Comparison of ENCODE assay signal across 13 cellular contexts in genomic region chr3:139110072-139110830, GRCh38.
A peak's percentile ranks its signal among the peaks of the same experiment; 100 is the strongest.
DNase-seq lines count a peak whose midpoint lies in the region; ATAC-seq and TF ChIP-seq lines count a peak whose summit lies in the region.
"Had no signal": no experiment of that assay in that cellular context is flagged by ENCODE, and none has a peak within 500 bp of the region (broad histone marks: within the 10 kb centered on the region; RNA-seq: fewer than 3 reads in every experiment).

No MANE protein-coding gene starts in this region.

- TF ChIP-seq POLR2A in heart left ventricle (IDR thresholded peaks at IDR 0.05) = no peak

- H3K4me1 Mint-ChIP-seq in MCF 10A (ENCODE audit: insufficient read depth, unreplicated experiment) = peaks cover 7% of the 10 kb centered on the region

- no peaks in the 10 kb centered on the region for H3K27me3 Mint-ChIP-seq in MCF 10A (ENCODE audit: insufficient read depth, unreplicated experiment)

- POLR2A ChIA-PET in MCF 10A (lab: Yijun Ruan, JAX) = no interaction called here

- no peaks in the 10 kb centered on the region for H3K36me3 Mint-ChIP-seq in MCF 10A (ENCODE audit: insufficient read depth, unreplicated experiment)

- TF ChIP-seq CTCF in MCF 10A (IDR thresholded peaks at IDR 0.05; ENCODE audit: unreplicated experiment) (no peak), mammary epithelial cell (conservative IDR thresholded peaks at IDR 0.05 in 1 of 2, IDR thresholded peaks at IDR 0.05 in 1 of 2; ENCODE audit: extremely low read depth in 1 of 2, insufficient read depth in 1 of 2, low read depth in 1 of 2, low read length in 2 of 2) (no peak), heart left ventricle (IDR thresholded peaks at IDR 0.05) (no peak)

- no peaks in the 10 kb centered on the region for H3K79me2 ChIP-seq in mammary epithelial cell (ENCODE audit: insufficient read depth, low read length)
- H3K79me2 ChIP-seq: parathyroid adenoma had no signal

- no peak overlapping the region for H3K27ac Mint-ChIP-seq in MCF 10A (ENCODE audit: low read depth, unreplicated experiment)
- H3K27ac Mint-ChIP-seq: activated CD4-positive, alpha-beta T cell treated with anti-CD3 and anti-CD28 coated beads for 36 hours had no signal

- H3K27ac ChIP-seq in mammary epithelial cell (ENCODE audit: insufficient read depth, low read depth, low read length) (no peak overlapping the region), heart left ventricle (no peak overlapping the region)
- H3K27ac ChIP-seq: parathyroid adenoma, tibial artery had no signal

- H3K4me2 ChIP-seq in mammary epithelial cell (ENCODE audit: insufficient read depth, low read depth, low read length) = no peak overlapping the region

- H3K4me1 ChIP-seq in mammary epithelial cell (ENCODE audit: insufficient read depth, low read length) (no peaks in the 10 kb centered on the region), heart left ventricle (no peaks in the 10 kb centered on the region)
- H3K4me1 ChIP-seq: parathyroid adenoma had no signal

- H3K36me3 ChIP-seq in mammary epithelial cell (ENCODE audit: insufficient read depth, low read length) (no peaks in the 10 kb centered on the region), heart left ventricle (no peaks in the 10 kb centered on the region)
- H3K36me3 ChIP-seq: tibial artery had no signal

- H3K9me3 ChIP-seq in mammary epithelial cell (replicated peaks; ENCODE audit: insufficient read depth, low read length) = no peaks in the 10 kb centered on the region
- no peaks in the 10 kb centered on the region for H3K9me3 ChIP-seq in heart left ventricle
- H3K9me3 ChIP-seq: tibial artery had no signal

- H3K4me3 Mint-ChIP-seq in MCF 10A (ENCODE audit: unreplicated experiment) = no peak overlapping the region
- H3K4me3 Mint-ChIP-seq: activated CD4-positive, alpha-beta T cell treated with anti-CD3 and anti-CD28 coated beads for 36 hours had no signal

- H3K4me3 ChIP-seq in mammary epithelial cell (replicated peaks in 1 of 3; ENCODE audit: insufficient read depth in 1 of 3, low read depth in 2 of 3, low read length in 3 of 3) (no peak overlapping the region), heart left ventricle (no peak overlapping the region)
- H3K4me3 ChIP-seq: tibial artery had no signal

- H2AFZ ChIP-seq in mammary epithelial cell (ENCODE audit: low read depth, low read length) = no peak overlapping the region
- H2AFZ ChIP-seq: parathyroid adenoma had no signal

- DNase-seq in MCF 10A (ENCODE audit: unreplicated experiment) (peak; percentile 27), mammary epithelial cell (no peak), NCI-H1105 treated with DMSO at 0.1 percent for 48 hours (lab: John Stamatoyannopoulos, UW) (peak; percentile 62), heart left ventricle (peak in 4 of 5 donors; percentile 25 to 65 (median 48)), NCI-H2081 treated with DMSO at 0.1 percent for 48 hours (lab: John Stamatoyannopoulos, UW) (no peak), NCI-H510A treated with DMSO at 0.1 percent for 48 hours (lab: John Stamatoyannopoulos, UW) (no peak)
- DNase-seq: activated CD4-positive, alpha-beta T cell treated with anti-CD3 and anti-CD28 coated beads for 36 hours; effector CD4-positive, alpha-beta T cell; NCI-H2171 treated with DMSO at 0.1 percent for 48 hours; tibial artery had no signal

- ATAC-seq in heart left ventricle (peak in 3 of 4 donors; percentile 47 to 74 (median 70)), HG03095 (IDR thresholded peaks at IDR 0.05; ENCODE audit: unreplicated experiment) (no peak), HG02678 (IDR thresholded peaks at IDR 0.05; ENCODE audit: unreplicated experiment) (no peak)
- ATAC-seq: activated CD4-positive, alpha-beta T cell treated with anti-CD3 and anti-CD28 coated beads for 36 hours had no signal

- in situ Hi-C loops in mammary epithelial cell (cut with MboI; ENCODE audit: low sequenced_read_pairs in 2 of 2) = loop anchor here in 1 of 2 donors (25.0 kb wide), 1 partner anchor 202 kb away; no protein-coding TSS in a partner anchor

- WGBS in mammary epithelial cell (ENCODE audit: low coverage, missing lambda C conversion rate) = 11% methylated on average over 4 of the region's 10 CpGs
- 61 to 71% (median 65%) methylated on average over 10 of the region's 10 CpGs for WGBS in heart left ventricle, 4 donors

- intact Hi-C loops in MCF 10A (cut with micrococcal nuclease) (loop anchor here (5.0 kb wide), 2 partner anchors 92 to 173 kb away; no protein-coding TSS in a partner anchor), mammary epithelial cell (cut with micrococcal nuclease) (loop anchor here (5.0 kb wide), 2 partner anchors 172 to 173 kb away; no protein-coding TSS in a partner anchor), heart left ventricle (cut with DNase I) (loop anchor here in 5 of 10 donors (2.0 to 10.0 kb wide), 3 partner anchors 95 to 219 kb away; no protein-coding TSS in a partner anchor)

- dilution Hi-C loops in mammary epithelial cell (cut with HindIII; ENCODE audit: low sequenced_read_pairs) = loop anchor here (5.0 kb wide), 2 partner anchors 112 to 232 kb away; partner anchors contain the start of gene MRPS22

- CTCF ChIA-PET in MCF 10A (lab: Yijun Ruan, JAX) (interaction anchor here (0.6 to 5.4 kb wide), 22 partner anchors 9 to 1074 kb away, joined by 3 to 152 read pairs (median 6); no protein-coding TSS in a partner anchor), mammary epithelial cell (lab: Charles Lee; ENCODE audit: low non-redundant PET) (no interaction called here)

- H3K27me3 ChIP-seq in mammary epithelial cell (ENCODE audit: insufficient read depth, low read length) (no peaks in the 10 kb centered on the region), heart left ventricle (peaks cover 0 to 8% (median 0%) of the 10 kb centered on the region in 9 donors)

- no TSS peak for BruUV-seq in MCF 10A (replicated peaks; lab: Mats Ljungman, UMichigan)
- BruUV-seq in mammary epithelial cell (replicated peaks; lab: Mats Ljungman, UMichigan) = no TSS peak

- no peaks in the 10 kb centered on the region for H4K20me1 ChIP-seq in mammary epithelial cell (ENCODE audit: insufficient read depth, low read length)

- H3K9me3 Mint-ChIP-seq in MCF 10A (ENCODE audit: unreplicated experiment) = no peaks in the 10 kb centered on the region

- no peak overlapping the region for H3K9ac ChIP-seq in mammary epithelial cell (ENCODE audit: insufficient read depth, low read length)
- H3K9ac ChIP-seq: parathyroid adenoma had no signal

Comparison
In these comparisons a context has a peak if more than half of its experiments do, and no peak if none do; other contexts are left out.
1. DNase-seq: peak in MCF 10A (single experiment), NCI-H1105 treated with DMSO at 0.1 percent for 48 hours (single experiment) and heart left ventricle (4 of 5); none in mammary epithelial cell (single experiment), NCI-H2081 treated with DMSO at 0.1 percent for 48 hours (single experiment) and NCI-H510A treated with DMSO at 0.1 percent for 48 hours (single experiment).
2. ATAC-seq: peak in heart left ventricle (3 of 4); none in HG03095 (single experiment) and HG02678 (single experiment).